16 cellular contexts compared by ENCODE assay signal in the genomic region with DNA sequence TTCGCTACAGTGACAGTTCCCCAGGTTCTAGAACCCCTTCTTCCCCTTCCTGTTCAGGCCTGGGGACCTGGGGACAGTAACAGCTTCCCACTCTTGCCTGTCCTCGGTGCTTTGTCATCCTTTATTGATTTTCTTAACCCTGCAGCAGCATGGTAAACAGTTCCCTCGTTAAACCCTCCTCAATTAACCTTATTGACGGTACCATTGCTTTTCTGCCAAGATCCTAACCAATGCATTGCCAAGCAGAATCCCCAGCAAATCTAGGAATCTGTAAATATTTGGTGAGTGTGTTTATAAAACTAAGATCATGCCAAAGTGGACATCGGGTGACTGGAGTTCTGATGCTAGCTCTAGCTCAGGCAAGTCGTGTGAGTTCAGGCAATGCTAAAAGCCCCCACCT.
"Had no signal": no experiment of that assay in that cellular context is flagged by ENCODE, and none has a peak within 500 bp of the region (broad histone marks: within the 10 kb centered on the region; RNA-seq: fewer than 3 reads in every experiment).

No MANE protein-coding gene starts in this region.

- H3K36me3 ChIP-seq: heart left ventricle, pancreas, stomach, thoracic aorta, uterus had no signal

- H3K4me3 ChIP-seq: heart left ventricle, pancreas, stomach, thoracic aorta, uterus had no signal

- H3K27ac ChIP-seq: heart left ventricle, pancreas, thoracic aorta, uterus had no signal

- H3K27me3 ChIP-seq: pancreas, uterus had no signal

- H3K4me1 ChIP-seq: heart left ventricle, pancreas, uterus had no signal

- FAIRE-seq: frontal cortex, pancreas had no signal

- DNase-seq: activated CD4-positive, alpha-beta T cell treated with anti-CD3 and anti-CD28 coated beads, Interleukin-2, amount 10 ng/mL, durations not matched to agents 7 days and 5 days; activated CD8-positive, alpha-beta memory T cell treated with anti-CD3 and anti-CD28 coated beads, Interleukin-2, amount 50 U/mL, for 48 hours; activated gamma-delta T cell; activated naive CD8-positive, alpha-beta T cell treated with anti-CD3 and anti-CD28 coated beads, Interleukin-2, amount 10 ng/mL, durations not matched to agents 7 days and 5 days; activated T-cell treated with anti-CD3 and anti-CD28 coated beads, Interleukin-2, amount 50 U/mL, for 72 hours; anterior cingulate cortex; effector memory CD4-positive, alpha-beta T cell; heart left ventricle; left colon; midbrain; pancreas; stimulated activated CD4-positive, alpha-beta T cell treated with anti-CD3 and anti-CD28 coated beads, Interleukin-1b, Interleukin-23, amount 100 ng/mL, for 48 hours; stomach; uterus had no signal

- H3K9me3 ChIP-seq: heart left ventricle, pancreas, stomach, thoracic aorta, uterus had no signal

- ATAC-seq: activated T-cell treated with anti-CD3 and anti-CD28 coated beads, Interleukin-2, amount 50 U/mL, for 72 hours; heart left ventricle; left colon had no signal
